ENCODE assay signal across 22 cellular contexts in the genomic region with DNA sequence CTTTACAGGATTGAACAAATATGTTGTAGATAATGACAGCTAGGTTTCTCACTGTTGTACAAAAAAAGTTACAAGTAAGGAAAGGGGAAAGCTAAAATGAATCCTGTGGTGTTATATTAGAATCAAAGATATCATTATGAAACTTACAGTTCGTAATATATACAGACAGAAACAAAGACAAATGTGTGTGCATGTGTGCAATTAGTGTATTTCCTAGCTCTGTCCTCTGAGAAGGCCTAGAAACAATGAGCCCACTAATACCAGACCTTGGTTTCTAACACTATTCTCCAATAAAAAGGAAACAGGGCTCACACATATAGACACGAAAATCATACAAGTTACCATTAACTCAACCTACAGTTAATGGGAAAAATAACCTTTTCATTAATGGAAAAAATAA.
"Had no signal": no experiment of that assay in that cellular context is flagged by ENCODE, and none has a peak within 500 bp of the region (broad histone marks: within the 10 kb centered on the region; RNA-seq: fewer than 3 reads in every experiment).

No MANE protein-coding gene starts in this region.

- DNase-seq: activated CD4-positive, alpha-beta T cell treated with anti-CD3 and anti-CD28 coated beads for 1 hour; activated CD8-positive, alpha-beta memory T cell treated with anti-CD3 and anti-CD28 coated beads for 24 hours; activated gamma-delta T cell treated with Interleukin-2 at 50 U/mL for 16 hours; activated naive CD4-positive, alpha-beta T cell treated with anti-CD3 and anti-CD28 coated beads, Interleukin-2, amount 50 U/mL, for 16 hours; anterior cingulate cortex; effector CD8-positive, alpha-beta T cell; esophagus squamous epithelium; islet precursor cell; left ventricle myocardium inferior; mesendoderm; mucosa of descending colon; right lobe of liver; stimulated activated CD4-positive, alpha-beta T cell treated with anti-CD3 and anti-CD28 coated beads, Interleukin-4, amount 100 ng/mL, for 1 hour; SW 1271; T-helper 17 cell; T1000 had no signal

- H3K27me3 ChIP-seq: esophagus squamous epithelium, gastroesophageal sphincter, hepatocyte, right lobe of liver, tibial nerve had no signal

- H3K27ac ChIP-seq: epithelial cell of prostate, esophagus squamous epithelium, gastroesophageal sphincter, hepatocyte, left ventricle myocardium inferior, right lobe of liver, tibial nerve had no signal

- H3K36me3 ChIP-seq: esophagus squamous epithelium, gastroesophageal sphincter, left ventricle myocardium inferior, right lobe of liver, tibial nerve had no signal

- H3K4me3 ChIP-seq: esophagus squamous epithelium, gastroesophageal sphincter, hepatocyte, left ventricle myocardium inferior, lung, mucosa of descending colon, right lobe of liver, tibial nerve had no signal

- H3K27me3 Mint-ChIP-seq: T-helper 17 cell had no signal

- H3K27ac Mint-ChIP-seq: nephron had no signal

- H3K4me3 Mint-ChIP-seq: nephron had no signal

- ATAC-seq: gastroesophageal sphincter, mucosa of descending colon, right lobe of liver, T-helper 17 cell had no signal

- H3K9me3 Mint-ChIP-seq: nephron had no signal

- H3K9me3 ChIP-seq: esophagus squamous epithelium, gastroesophageal sphincter, left ventricle myocardium inferior, mucosa of descending colon, right lobe of liver, tibial nerve had no signal
